In the genomic region with DNA sequence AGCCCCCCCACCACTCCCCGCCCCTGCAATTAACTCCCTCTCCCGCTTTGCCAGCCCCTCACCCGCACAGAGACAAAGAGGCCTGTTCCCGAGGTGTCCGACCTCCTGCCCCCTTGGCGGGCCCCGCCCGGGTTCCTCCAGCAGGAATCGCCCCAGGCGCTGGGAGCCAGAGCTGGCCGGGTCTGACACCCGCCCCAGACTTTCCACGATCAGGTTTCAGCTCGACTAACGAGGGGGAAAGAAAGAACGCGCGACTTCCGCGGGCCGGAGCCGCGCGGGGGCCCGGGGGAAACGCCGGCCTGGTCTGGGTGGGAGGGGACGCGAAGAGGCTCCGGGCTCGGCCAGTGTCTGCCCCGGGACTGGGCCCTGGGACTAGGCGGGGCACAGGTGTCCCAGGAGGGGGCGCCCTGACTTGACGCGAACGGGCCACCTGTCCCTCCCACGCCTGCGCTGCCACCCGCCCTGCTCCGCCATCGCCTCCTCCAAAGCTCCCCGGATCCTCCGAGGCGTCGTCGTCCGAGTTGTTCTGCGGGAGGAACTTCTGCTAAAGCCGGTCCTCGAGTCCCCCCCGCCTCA, we compare ENCODE assay signal across 9 cellular contexts. TPM values are rescaled to one million over a fixed set of nuclear protein-coding genes. Genes with fewer than 3 reads are reported as not detected.
A peak's percentile ranks its signal among the peaks of the same experiment; 100 is the strongest.
DNase-seq lines count a peak whose midpoint lies in the region; ATAC-seq, FAIRE-seq and TF ChIP-seq lines count a peak whose summit lies in the region.
"Had no signal": no experiment of that assay in that cellular context is flagged by ENCODE, and none has a peak within 500 bp of the region (broad histone marks: within the 10 kb centered on the region; RNA-seq: fewer than 3 reads in every experiment).

No MANE protein-coding gene starts in this region.

- no peaks in the 10 kb centered on the region for H3K79me2 ChIP-seq in neural progenitor cell (ENCODE audit: low read depth)

- H3K4me3 ChIP-seq in AG10803 (ENCODE audit: low read length) (peak overlapping the region; percentile 50), neural progenitor cell (peak overlapping the region; percentile 53), transverse colon (peak overlapping the region; percentile 30 to 56 (median 38))

- TF ChIP-seq CTCF in AG10803 (conservative IDR thresholded peaks at IDR 0.05; ENCODE audit: low read length): 0 out of 2 replicates have a peak, but pooled peaks have one; percentile 4
- TF ChIP-seq CTCF in neural progenitor cell (IDR thresholded peaks at IDR 0.05): peak; percentile 59
- peak in 3 of 5 experiments; percentile 29 to 35 (median 30) for TF ChIP-seq CTCF in transverse colon (IDR thresholded peaks at IDR 0.05)

- no peak for ATAC-seq in GM18858 (IDR thresholded peaks at IDR 0.05; ENCODE audit: unreplicated experiment)

- H3K4me3 Mint-ChIP-seq in neural progenitor cell: peak overlapping the region; percentile 81

- peak; percentile 39 for DNase-seq in AG10803 (ENCODE audit: low read depth)
- DNase-seq in GM19239 (ENCODE audit: insufficient read length, low spot score): peak; percentile 26
- DNase-seq in NCI-H1092 (lab: John Stamatoyannopoulos, UW): peak; percentile 68
- DNase-seq in activated CD8-positive, alpha-beta memory T cell treated with anti-CD3 and anti-CD28 coated beads, Interleukin-2, amount 50 U/mL, for 48 hours: peak; percentile 73
- DNase-seq in fibroblast of peridontal ligament (ENCODE audit: extremely low read depth): peak; percentile 13
- peak; percentile 86 for DNase-seq in neural progenitor cell (ENCODE audit: low spot score)
- peak; percentile 79 for DNase-seq in transverse colon
- DNase-seq: natural killer cell had no signal

- H3K9ac ChIP-seq in neural progenitor cell: no peak overlapping the region

- no peak for TF ChIP-seq EP300 in transverse colon (IDR thresholded peaks at IDR 0.05; ENCODE audit: low read depth)

- no peaks in the 10 kb centered on the region for H3K9me3 ChIP-seq in neural progenitor cell (ENCODE audit: low read depth)
- no peaks in the 10 kb centered on the region for H3K9me3 ChIP-seq in transverse colon

- H3K4me1 ChIP-seq in neural progenitor cell: peaks cover 49% of the 10 kb centered on the region
- peaks cover 16 to 41% (median 22%) of the 10 kb centered on the region in 4 donors for H3K4me1 ChIP-seq in transverse colon

- H3K27ac ChIP-seq in neural progenitor cell: peak overlapping the region; percentile 65
- peak overlapping the region; percentile 58 to 87 (median 72) for H3K27ac ChIP-seq in transverse colon

- peak overlapping the region; percentile 84 for H3K4me2 ChIP-seq in neural progenitor cell

- H3K27me3 ChIP-seq in neural progenitor cell: no peaks in the 10 kb centered on the region
- H3K27me3 ChIP-seq in transverse colon: peaks cover 28% of the 10 kb centered on the region

- H3K4me1 Mint-ChIP-seq in neural progenitor cell: peaks cover 40% of the 10 kb centered on the region

- H3K36me3 Mint-ChIP-seq in neural progenitor cell: no peaks in the 10 kb centered on the region
- H3K36me3 Mint-ChIP-seq: natural killer cell had no signal

- TF ChIP-seq POLR2A in transverse colon (IDR thresholded peaks at IDR 0.05): no peak

- H3K36me3 ChIP-seq in neural progenitor cell (no peaks in the 10 kb centered on the region), transverse colon (no peaks in the 10 kb centered on the region)

- 2% methylated on average over 46 of the region's 52 CpGs; no CpG with 5 or more reads in 1 of the 2 donors for WGBS in transverse colon (ENCODE audit: low coverage in 1 of 2), 2 donors

- peaks cover 7% of the 10 kb centered on the region for H3K9me3 Mint-ChIP-seq in neural progenitor cell
- H3K9me3 Mint-ChIP-seq: natural killer cell had no signal

- in situ Hi-C loops in transverse colon (cut with MboI; ENCODE audit: low pct_ligation_motif_present in 1 of 4, low pct_unique_long_range_greater_than_20kb in 1 of 4, low sequenced_read_pairs in 3 of 4): no loop called here

- peak overlapping the region; percentile 84 for H3K27ac Mint-ChIP-seq in neural progenitor cell
- H3K27ac Mint-ChIP-seq: natural killer cell had no signal

- peaks cover 58% of the 10 kb centered on the region for H3F3A ChIP-seq in neural progenitor cell (ENCODE audit: low read depth)

- FAIRE-seq in GM19239 (lab: Jason Lieb, UNC): no peak

- intact Hi-C loops in transverse colon (cut with DNase I; ENCODE audit: low total_unique reads): loop anchor here (1.0 to 5.0 kb wide), 2 partner anchors 32 to 55 kb away; no protein-coding TSS in a partner anchor

- peak overlapping the region; percentile 87 for H2AFZ ChIP-seq in neural progenitor cell (replicated peaks)

- H4K20me1 ChIP-seq in neural progenitor cell (ENCODE audit: low read depth): no peaks in the 10 kb centered on the region

- peaks cover 18% of the 10 kb centered on the region for H3K27me3 Mint-ChIP-seq in neural progenitor cell (ENCODE audit: insufficient read depth, low read depth)

RNA-seq across cellular contexts. Expression of a gene that starts 36.3 kb away (rescaled TPM):
- total RNA-seq in neural progenitor cell (ENCODE audit: low replicate concordance): 10.3 and 15.4 TPM in 2 replicates
- total RNA-seq in transverse colon: 10 to 100 TPM in 1 of 4 donors, 1 to 10 TPM in 3; 2.2 to 11.6 (median 7.3) TPM

RNA-seq across cellular contexts. Expression of a gene that starts 59.8 kb away (rescaled TPM):
- total RNA-seq in neural progenitor cell (ENCODE audit: low replicate concordance) (2.5 and 2.8 TPM in 2 replicates), transverse colon (1 to 10 TPM in 3 of 4 donors, under 1 TPM in 1; 0.60 to 6.7 (median 2.0) TPM)
- total RNA-seq: natural killer cell had no signal

Comparison
In these comparisons a context has a peak if more than half of its experiments do, and no peak if none do; other contexts are left out.
1. DNase-seq: peak in every context shown above with its lines; median percentile 86 in neural progenitor cell; 79 in transverse colon; 73 in activated CD8-positive, alpha-beta memory T cell treated with anti-CD3 and anti-CD28 coated beads, Interleukin-2, amount 50 U/mL, for 48 hours; 68 in NCI-H1092; 39 in AG10803; 26 in GM19239; 13 in fibroblast of peridontal ligament.
2. CTCF ChIP-seq: peak in every context shown above with its lines; median percentile 59 in neural progenitor cell; 30 in transverse colon; 4 in AG10803.